ENCODE assay signal across 30 cellular contexts in the genomic region with DNA sequence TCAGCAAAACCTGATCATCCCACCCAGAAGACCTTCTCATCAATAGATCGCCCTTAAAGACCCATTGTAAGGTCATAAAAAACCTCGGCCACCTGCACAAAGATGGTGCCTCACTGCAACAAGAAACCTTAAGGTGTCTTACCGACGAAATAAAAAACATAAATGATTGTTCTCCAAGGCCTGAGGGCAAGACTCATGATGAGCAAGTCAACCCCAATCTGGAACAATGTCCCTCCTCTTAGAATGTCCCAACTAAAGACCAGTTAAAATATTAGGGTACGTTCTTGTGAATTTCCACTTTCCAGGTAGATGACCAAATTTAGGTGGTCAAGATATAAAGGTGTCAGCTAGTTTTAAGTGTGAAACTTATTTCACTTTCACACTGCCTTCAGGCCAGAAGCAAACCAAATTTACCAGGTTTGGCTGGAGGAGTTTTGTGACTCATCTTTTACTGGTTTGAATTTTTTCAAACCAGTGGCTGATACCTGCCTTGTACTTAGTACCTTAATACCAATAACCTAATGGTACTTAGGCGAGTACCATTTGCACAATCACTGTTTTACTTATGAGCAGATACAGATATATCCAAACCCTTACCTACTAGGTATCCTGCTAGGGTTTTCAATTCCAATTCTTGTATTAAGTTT. TPM values are rescaled to one million over a fixed set of nuclear protein-coding genes. Genes with fewer than 3 reads are reported as not detected.
A peak's percentile ranks its signal among the peaks of the same experiment; 100 is the strongest.
DNase-seq lines count a peak whose midpoint lies in the region; ATAC-seq, FAIRE-seq and TF ChIP-seq lines count a peak whose summit lies in the region.
"Had no signal": no experiment of that assay in that cellular context is flagged by ENCODE, and none has a peak within 500 bp of the region (broad histone marks: within the 10 kb centered on the region; RNA-seq: fewer than 3 reads in every experiment).

No MANE protein-coding gene starts in this region.

- peaks cover 28% of the 10 kb centered on the region for H3K4me1 Mint-ChIP-seq in osteocyte (ENCODE audit: unreplicated experiment)

- peak; percentile 35 for FAIRE-seq in GM19239 (lab: Jason Lieb, UNC)
- no peak for FAIRE-seq in GM12878 (lab: Jason Lieb, UNC)
- FAIRE-seq: H1 had no signal

- POLR2A ChIA-PET in GM12878 (lab: Charles Lee) = no interaction called here

- SMC1A ChIA-PET in GM12878 (lab: Charles Lee; ENCODE audit: uncharacterized antibody, unreplicated experiment) = interaction anchor here (1.2 to 1.6 kb wide), 3 partner anchors 9 to 20 kb away, joined by 3 to 6 read pairs (median 3); no protein-coding TSS in a partner anchor

- peak; percentile 28 for DNase-seq in activated CD8-positive, alpha-beta memory T cell treated with anti-CD3 and anti-CD28 coated beads for 24 hours
- no peak for DNase-seq in activated CD8-positive, alpha-beta memory T cell treated with anti-CD3 and anti-CD28 coated beads, Interleukin-2, amount 50 U/mL, for 48 hours
- DNase-seq in GM19239 (ENCODE audit: insufficient read length, low spot score) (no peak), GM12878 (ENCODE audit: low read depth, low spot score) (no peak), osteocyte (ENCODE audit: extremely low spot score, unreplicated experiment) (no peak), cerebellar cortex (ENCODE audit: low spot score) (no peak)
- DNase-seq: ACHN; activated CD4-positive, alpha-beta T cell treated with anti-CD3 and anti-CD28 coated beads, Interleukin-2, amount 50 U/mL, for 1 hour; C1 segment of cervical spinal cord; dermis blood vessel endothelial cell; DMS153; foreskin fibroblast; GDM1; NCI-H1048; NCI-H1930; NCI-H345; NCI-H82; OCI-M1; SHP77 had no signal

- intact Hi-C loops in GM12878 (cut with micrococcal nuclease; ENCODE audit: unreplicated experiment) = loop anchor here (10.0 kb wide), 1 partner anchor 428 kb away; a partner anchor contains a TSS

- peaks cover 13 to 36% of the 10 kb centered on the region in 2 experiments for H3K36me3 ChIP-seq in GM12878 (ENCODE audit: control insufficient read depth in 2 of 2, insufficient read depth in 2 of 2, low read length in 1 of 2)

- no peaks in the 10 kb centered on the region for H3K9me3 ChIP-seq in GM12878 (replicated peaks; ENCODE audit: control insufficient read depth, insufficient read depth, low read length)

- H3K4me2 ChIP-seq in GM12878 (ENCODE audit: control insufficient read depth, insufficient read depth) = no peak overlapping the region
- H3K4me2 ChIP-seq: hepatocyte had no signal

- ATAC-seq in GM12878 (no peak; the same call in 2 of the 3 replicates), HG03095 (IDR thresholded peaks at IDR 0.05; ENCODE audit: unreplicated experiment) (no peak), HG02610 (IDR thresholded peaks at IDR 0.05; ENCODE audit: unreplicated experiment) (no peak)

- no peak overlapping the region for H3K4me3 Mint-ChIP-seq in osteocyte (ENCODE audit: unreplicated experiment)
- H3K4me3 Mint-ChIP-seq: activated naive CD4-positive, alpha-beta T cell treated with anti-CD3 and anti-CD28 coated beads, Interleukin-2, amount 50 U/mL, for 24 hours had no signal

- no peaks in the 10 kb centered on the region; the same call in 1 of the 2 replicates for H4K20me1 ChIP-seq in GM12878 (ENCODE audit: control insufficient read depth, insufficient read depth)

- TF ChIP-seq POLR2A in GM12878 (IDR thresholded peaks at IDR 0.05; ENCODE audit: low read depth, low read length) = no peak

- BruUV-seq in GM12878 (replicated peaks; lab: Mats Ljungman, UMichigan) = no TSS peak

- H3K9me3 Mint-ChIP-seq in osteocyte (ENCODE audit: unreplicated experiment) = no peaks in the 10 kb centered on the region
- H3K9me3 Mint-ChIP-seq: activated naive CD4-positive, alpha-beta T cell treated with anti-CD3 and anti-CD28 coated beads, Interleukin-2, amount 50 U/mL, for 24 hours had no signal

- no peak for TF ChIP-seq RAD21 in GM12878 (IDR thresholded peaks at IDR 0.05; ENCODE audit: insufficient read depth, low read depth, low read length)

- no peaks in the 10 kb centered on the region for H3K79me2 ChIP-seq in GM12878 (ENCODE audit: control insufficient read depth, insufficient read depth, low read length)

- no peak overlapping the region for H3K9ac ChIP-seq in GM12878 (ENCODE audit: control insufficient read depth, insufficient read depth, low read length)

- 92% methylated on average over 6 of the region's 6 CpGs for WGBS in GM12878 (ENCODE audit: insufficient coverage, insufficient replicate concordance, low lambda C conversion rate, missing lambda C conversion rate)

- peaks cover 57% of the 10 kb centered on the region for H3K36me3 Mint-ChIP-seq in osteocyte (ENCODE audit: unreplicated experiment)

- in situ Hi-C loops in GM12878 (cut with MboI) = no loop called here

- H3K27ac Mint-ChIP-seq in osteocyte (ENCODE audit: unreplicated experiment) = peak overlapping the region; percentile 59
- H3K27ac Mint-ChIP-seq: activated naive CD4-positive, alpha-beta T cell treated with anti-CD3 and anti-CD28 coated beads, Interleukin-2, amount 50 U/mL, for 24 hours had no signal

- H2AFZ ChIP-seq in GM12878 (ENCODE audit: control insufficient read depth, low read depth, low read length) = no peak overlapping the region
- H2AFZ ChIP-seq: hepatocyte had no signal

- RAD21 ChIA-PET in GM12878 (lab: Charles Lee; ENCODE audit: unreplicated experiment) = no interaction called here

- no peaks in the 10 kb centered on the region for H3K27me3 Mint-ChIP-seq in osteocyte (ENCODE audit: unreplicated experiment)
- H3K27me3 Mint-ChIP-seq: activated naive CD4-positive, alpha-beta T cell treated with anti-CD3 and anti-CD28 coated beads, Interleukin-2, amount 50 U/mL, for 24 hours had no signal

- H3K27me3 ChIP-seq in GM12878 (replicated peaks in 1 of 2; ENCODE audit: control insufficient read depth in 2 of 2, insufficient read depth in 2 of 2, low read length in 1 of 2) = no peaks in the 10 kb centered on the region
- H3K27me3 ChIP-seq: hepatocyte had no signal

- no peak overlapping the region for H3K27ac ChIP-seq in GM12878 (ENCODE audit: control insufficient read depth, insufficient read depth)

- no peak for TF ChIP-seq CTCF in GM12878 (IDR thresholded peaks at IDR 0.05 in 2 of 3, conservative IDR thresholded peaks at IDR 0.05 in 1 of 3; ENCODE audit: control insufficient read depth in 2 of 3, extremely low read depth in 1 of 3, insufficient read depth in 1 of 3, low read depth in 3 of 3, low read length in 3 of 3)
- TF ChIP-seq CTCF in osteocyte (IDR thresholded peaks at IDR 0.05) = no peak

- no peak for TF ChIP-seq EP300 in GM12878 (IDR thresholded peaks at IDR 0.05; ENCODE audit: borderline replicate concordance in 1 of 2, control insufficient read depth in 1 of 2, low read depth in 2 of 2, low read length in 2 of 2)

- CTCF ChIA-PET in GM12878 (lab: Yijun Ruan, JAX) = no interaction called here

- no peaks in the 10 kb centered on the region for H3K4me1 ChIP-seq in GM12878 (ENCODE audit: control insufficient read depth, insufficient read depth, low read length)

- H3K4me3 ChIP-seq in GM12878 = no peak overlapping the region
- H3K4me3 ChIP-seq: hepatocyte had no signal

RNA-seq across cellular contexts. Expression of a gene that starts 14.9 kb away (rescaled TPM):
- total RNA-seq in GM12878 (2013; cell fraction: nucleolus; rRNA removed) = 0.50 and 0.61 TPM in 2 replicates
- 0.45 TPM in 1 of 2 replicates, not detected in the other for total RNA-seq in GM12878 (2014; rRNA removed)
- 0.18 TPM in 1 of 2 replicates, not detected in the other for total RNA-seq in GM12878 (2014; rRNA removed; fragmentation: Illumina TruSeq; extraction: Trizol)
- 0.18 and 0.19 TPM in 2 replicates for total RNA-seq in GM12878 (2021)
- polyA plus RNA-seq in GM12878 (2011; ENCODE audit: low read depth) = 2.3 TPM
- polyA plus RNA-seq in GM12878 (2011; rRNA removed) = 0.98 and 1.4 TPM in 2 replicates
- 0.90 and 1.1 TPM in 2 replicates for polyA plus RNA-seq in GM12878 (2011; cell fraction: cytosol; rRNA removed)
- polyA plus RNA-seq in GM12878 (2011; cell fraction: nucleus; rRNA removed) = 0.24 and 0.34 TPM in 2 replicates
- polyA plus RNA-seq in GM12878 (2012) = 1.8 and 2.4 TPM in 2 replicates
- polyA plus RNA-seq in GM12878 (2014; fragmentation: Illumina TruSeq; extraction: Trizol) = 0.25 and 0.43 TPM in 2 replicates
- polyA plus RNA-seq in GM12878 (2014; fragmentation: Nextera tagmentation; extraction: Ambion mirVana) = under 1 TPM; 0.24 TPM
- 0.15 and 0.36 TPM in 2 replicates for polyA plus RNA-seq in GM12878 (2014; rRNA removed)
- under 1 TPM; 0.32 to 0.36 TPM for polyA plus RNA-seq in GM12878 (2016; fragmentation: Nextera tagmentation; extraction: Ambion mirVana)
- 0.62 and 1.1 TPM in 2 replicates for polyA minus RNA-seq in GM12878 (2011; rRNA and poly(A)+ RNA removed)
- not detected in 2 replicates for polyA minus RNA-seq in GM12878 (2011; cell fraction: cytosol; rRNA and poly(A)+ RNA removed)
- polyA minus RNA-seq in GM12878 (2011; cell fraction: nucleus; rRNA and poly(A)+ RNA removed) = not detected in 2 replicates
- 39.3 and 49.3 TPM in 2 replicates for total RNA-seq in osteocyte
- total RNA-seq: mononuclear cell had no signal

RNA-seq across cellular contexts. Expression of a gene that starts 23.3 kb away (rescaled TPM):
- 1,768 and 1,800 TPM in 2 replicates for total RNA-seq in GM12878 (2013; cell fraction: nucleolus; rRNA removed)
- 377 and 419 TPM in 2 replicates for total RNA-seq in GM12878 (2014; rRNA removed)
- total RNA-seq in GM12878 (2014; rRNA removed; fragmentation: Illumina TruSeq; extraction: Trizol) = 223 and 233 TPM in 2 replicates
- total RNA-seq in GM12878 (2021) = 340 and 342 TPM in 2 replicates
- polyA plus RNA-seq in GM12878 (2011; ENCODE audit: low read depth) = 163 TPM
- polyA plus RNA-seq in GM12878 (2011; rRNA removed) = 778 and 793 TPM in 2 replicates
- 427 and 428 TPM in 2 replicates for polyA plus RNA-seq in GM12878 (2011; cell fraction: cytosol; rRNA removed)
- polyA plus RNA-seq in GM12878 (2011; cell fraction: nucleus; rRNA removed) = 1,697 and 1,958 TPM in 2 replicates
- 206 and 224 TPM in 2 replicates for polyA plus RNA-seq in GM12878 (2012)
- 310 and 395 TPM in 2 replicates for polyA plus RNA-seq in GM12878 (2014; fragmentation: Illumina TruSeq; extraction: Trizol)
- polyA plus RNA-seq in GM12878 (2014; fragmentation: Nextera tagmentation; extraction: Ambion mirVana) = 10 to 100 TPM; 47.1 to 91.4 TPM
- 430 and 457 TPM in 2 replicates for polyA plus RNA-seq in GM12878 (2014; rRNA removed)
- polyA plus RNA-seq in GM12878 (2016; fragmentation: Nextera tagmentation; extraction: Ambion mirVana) = 10 to 100 TPM; 25.2 to 30.9 TPM
- polyA minus RNA-seq in GM12878 (2011; rRNA and poly(A)+ RNA removed) = 499 and 606 TPM in 2 replicates
- 150 and 173 TPM in 2 replicates for polyA minus RNA-seq in GM12878 (2011; cell fraction: cytosol; rRNA and poly(A)+ RNA removed)
- 520 and 693 TPM in 2 replicates for polyA minus RNA-seq in GM12878 (2011; cell fraction: nucleus; rRNA and poly(A)+ RNA removed)
- 439 and 466 TPM in 2 replicates for total RNA-seq in osteocyte

RNA-seq across cellular contexts. Expression of a gene that starts 27.8 kb away (rescaled TPM):
- not detected in 2 replicates for total RNA-seq in GM12878 (2013; cell fraction: nucleolus; rRNA removed)
- total RNA-seq in GM12878 (2014; rRNA removed) (not detected in 2 replicates), GM12878 (2014; rRNA removed; fragmentation: Illumina TruSeq; extraction: Trizol) (not detected in 2 replicates), GM12878 (2021) (not detected in 2 replicates), osteocyte (0.43 and 0.57 TPM in 2 replicates)
- polyA plus RNA-seq in GM12878 (2011; ENCODE audit: low read depth) = 0.12 TPM
- polyA plus RNA-seq in GM12878 (2011; rRNA removed) (not detected in 2 replicates), GM12878 (2014; fragmentation: Illumina TruSeq; extraction: Trizol) (not detected in 2 replicates), GM12878 (2014; fragmentation: Nextera tagmentation; extraction: Ambion mirVana) (not detected), GM12878 (2014; rRNA removed) (not detected in 2 replicates), GM12878 (2016; fragmentation: Nextera tagmentation; extraction: Ambion mirVana) (not detected)
- polyA plus RNA-seq in GM12878 (2011; cell fraction: cytosol; rRNA removed) = not detected in 2 replicates
- polyA plus RNA-seq in GM12878 (2011; cell fraction: nucleus; rRNA removed) = not detected in 2 replicates
- polyA plus RNA-seq in GM12878 (2012) = 0.07 and 0.13 TPM in 2 replicates
- not detected in 2 replicates for polyA minus RNA-seq in GM12878 (2011; rRNA and poly(A)+ RNA removed)
- polyA minus RNA-seq in GM12878 (2011; cell fraction: cytosol; rRNA and poly(A)+ RNA removed) = not detected in 2 replicates
- not detected in 2 replicates for polyA minus RNA-seq in GM12878 (2011; cell fraction: nucleus; rRNA and poly(A)+ RNA removed)
- total RNA-seq: dermis blood vessel endothelial cell, LHCN-M2, mononuclear cell, pulmonary artery endothelial cell, subcutaneous adipose tissue, urinary bladder had no signal
- polyA plus RNA-seq: liver, urinary bladder had no signal

Comparison
In these comparisons a context has a peak if more than half of its experiments do, and no peak if none do; other contexts are left out.
1. RNA of a gene that starts 14.9 kb away (total RNA-seq): 39.3 to 49.3 TPM in osteocyte; 0.18 to 0.61 TPM in GM12878; every median in the first group is over 10 times any median in the second.